In the genomic region with DNA sequence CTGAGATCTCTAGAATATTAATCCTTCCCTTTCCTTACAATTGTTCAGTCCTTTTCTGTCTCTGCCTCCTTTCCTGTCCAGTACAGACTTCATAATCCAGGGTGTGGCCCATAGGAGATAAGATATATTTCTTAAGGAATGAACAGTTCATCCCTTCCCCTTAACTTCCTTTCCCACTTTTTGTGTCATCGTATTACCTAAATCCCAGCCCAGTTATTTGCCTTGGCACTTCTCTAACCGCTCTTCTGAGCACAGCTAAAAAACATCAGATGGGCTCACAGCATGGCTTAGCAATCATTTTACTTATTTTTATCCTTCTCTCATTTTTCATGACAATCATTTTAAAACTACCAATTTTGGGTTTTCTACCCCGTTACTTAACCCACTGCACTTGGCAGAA, we compare ENCODE assay signal across 20 cellular contexts. TPM values are rescaled to one million over a fixed set of nuclear protein-coding genes. Genes with fewer than 3 reads are reported as not detected.
A peak's percentile ranks its signal among the peaks of the same experiment; 100 is the strongest.
DNase-seq lines count a peak whose midpoint lies in the region; ATAC-seq, FAIRE-seq and TF ChIP-seq lines count a peak whose summit lies in the region.
"Had no signal": no experiment of that assay in that cellular context is flagged by ENCODE, and none has a peak within 500 bp of the region (broad histone marks: within the 10 kb centered on the region; RNA-seq: fewer than 3 reads in every experiment).

No MANE protein-coding gene starts in this region.

- H3K36me3 Mint-ChIP-seq in CD8-positive, alpha-beta T cell, result peaks cover 76% of the 10 kb centered on the region

- no peak overlapping the region for H3K27ac ChIP-seq in left ventricle myocardium inferior (replicated peaks)
- H3K27ac ChIP-seq in CD8-positive, alpha-beta T cell (ENCODE audit: low read depth, low read length), result no peak overlapping the region
- H3K27ac ChIP-seq: 22Rv1, BLaER1, C4-2B had no signal

- TF ChIP-seq CTCF in left ventricle myocardium inferior (IDR thresholded peaks at IDR 0.05; ENCODE audit: borderline replicate concordance) (no peak), fibroblast of villous mesenchyme (IDR thresholded peaks at IDR 0.05; ENCODE audit: insufficient read depth, low read depth, low read length) (no peak), D721Med (IDR thresholded peaks at IDR 0.05; ENCODE audit: insufficient read depth, missing control alignments) (no peak)
- TF ChIP-seq CTCF in CD8-positive, alpha-beta T cell (IDR thresholded peaks at IDR 0.05), result no peak

- peaks cover 2% of the 10 kb centered on the region for H3K4me1 ChIP-seq in left ventricle myocardium inferior
- H3K4me1 ChIP-seq in CD8-positive, alpha-beta T cell (ENCODE audit: insufficient read depth, low read length), result no peaks in the 10 kb centered on the region
- H3K4me1 ChIP-seq: BLaER1 had no signal

- POLR2A ChIA-PET in CD8-positive, alpha-beta T cell (lab: Charles Lee), result no interaction called here

- DNase-seq in left ventricle myocardium superior (no peak), left ventricle myocardium inferior (no peak), cerebellum (ENCODE audit: low spot score) (peak; percentile 51), fibroblast of villous mesenchyme (ENCODE audit: low read depth) (peak; percentile 50), D721Med (ENCODE audit: insufficient read length, low spot score) (no peak)
- DNase-seq in CD8-positive, alpha-beta T cell, result no peak
- DNase-seq: CD4-positive, CD25-positive, alpha-beta regulatory T cell; CD8-positive, alpha-beta memory T cell; DMS53; DMS79 treated with DMSO at 0.1 percent for 48 hours; GOT3; HFFc6 had no signal

- ATAC-seq in left ventricle myocardium superior, result peak; percentile 21
- ATAC-seq in CD8-positive, alpha-beta T cell, result no peak

- no peaks in the 10 kb centered on the region for H3K27me3 ChIP-seq in left ventricle myocardium inferior (ENCODE audit: low read depth)
- no peaks in the 10 kb centered on the region for H3K27me3 ChIP-seq in CD8-positive, alpha-beta T cell (ENCODE audit: insufficient read depth, low read length)
- H3K27me3 ChIP-seq: BLaER1 had no signal

- no peaks in the 10 kb centered on the region for H3K9me3 ChIP-seq in left ventricle myocardium inferior (replicated peaks)
- no peaks in the 10 kb centered on the region for H3K9me3 ChIP-seq in CD8-positive, alpha-beta T cell (ENCODE audit: low read length)
- H3K9me3 ChIP-seq: BLaER1, HAP-1 had no signal

- CTCF ChIA-PET in CD8-positive, alpha-beta T cell (lab: Charles Lee), result interaction anchor here (1.0 kb wide), 1 partner anchor 20 kb away, joined by 4 read pairs; no protein-coding TSS in a partner anchor

- peaks cover 7% of the 10 kb centered on the region for H3K9me3 Mint-ChIP-seq in CD8-positive, alpha-beta T cell
- H3K9me3 Mint-ChIP-seq: HFFc6 had no signal

- no peak overlapping the region for H3K4me3 Mint-ChIP-seq in CD8-positive, alpha-beta T cell
- H3K4me3 Mint-ChIP-seq: B cell; CD4-positive, CD25-positive, alpha-beta regulatory T cell; CD8-positive, alpha-beta memory T cell; HFFc6 had no signal

- FAIRE-seq in D721Med (lab: Jason Lieb, UNC), result no peak
- FAIRE-seq: A204.1, GM12892, H54 had no signal

- no peaks in the 10 kb centered on the region for H3K4me1 Mint-ChIP-seq in CD8-positive, alpha-beta T cell (ENCODE audit: low read depth)

- H3K36me3 ChIP-seq in left ventricle myocardium inferior, result peaks cover 76% of the 10 kb centered on the region
- H3K36me3 ChIP-seq in CD8-positive, alpha-beta T cell (ENCODE audit: insufficient read depth, low read length), result peaks cover 6% of the 10 kb centered on the region

- no peak overlapping the region for H3K27ac Mint-ChIP-seq in CD8-positive, alpha-beta T cell
- H3K27ac Mint-ChIP-seq: B cell, HFFc6 had no signal

- H3K27me3 Mint-ChIP-seq in CD8-positive, alpha-beta T cell (ENCODE audit: low read depth), result no peaks in the 10 kb centered on the region
- H3K27me3 Mint-ChIP-seq: B cell; CD4-positive, CD25-positive, alpha-beta regulatory T cell; CD8-positive, alpha-beta memory T cell had no signal

- H3K4me3 ChIP-seq in left ventricle myocardium inferior (no peak overlapping the region), fibroblast of villous mesenchyme (ENCODE audit: low read depth, low read length) (no peak overlapping the region)
- H3K4me3 ChIP-seq in CD8-positive, alpha-beta T cell (ENCODE audit: low read depth, low read length), result no peak overlapping the region
- H3K4me3 ChIP-seq: BLaER1, HAP-1 had no signal

- intact Hi-C loops in left ventricle myocardium superior (cut with micrococcal nuclease), result no loop called here
- intact Hi-C loops in left ventricle myocardium inferior (cut with micrococcal nuclease), result no loop called here
- intact Hi-C loops in CD8-positive, alpha-beta T cell (cut with DNase I, micrococcal nuclease), result no loop called here

RNA-seq across cellular contexts. Expression of gene F3, which starts 39.6 kb away (rescaled TPM):
- total RNA-seq in left ventricle myocardium superior, result 50.2 TPM
- 50.8 TPM for total RNA-seq in left ventricle myocardium inferior
- 9.6 TPM for total RNA-seq in cerebellum
- 198 and 506 TPM in 2 replicates for total RNA-seq in fibroblast of villous mesenchyme
- not detected for total RNA-seq in CD8-positive, alpha-beta T cell
- total RNA-seq: CD4-positive, CD25-positive, alpha-beta regulatory T cell had no signal

Comparison
In these comparisons a context has a peak if more than half of its experiments do, and no peak if none do; other contexts are left out.
1. DNase-seq: peak in cerebellum (single experiment) and fibroblast of villous mesenchyme (single experiment); none in left ventricle myocardium superior (single experiment), left ventricle myocardium inferior (single experiment), CD8-positive, alpha-beta T cell (0 of 7) and D721Med (single experiment).